8 cellular contexts compared by ENCODE assay signal in the genomic region with DNA sequence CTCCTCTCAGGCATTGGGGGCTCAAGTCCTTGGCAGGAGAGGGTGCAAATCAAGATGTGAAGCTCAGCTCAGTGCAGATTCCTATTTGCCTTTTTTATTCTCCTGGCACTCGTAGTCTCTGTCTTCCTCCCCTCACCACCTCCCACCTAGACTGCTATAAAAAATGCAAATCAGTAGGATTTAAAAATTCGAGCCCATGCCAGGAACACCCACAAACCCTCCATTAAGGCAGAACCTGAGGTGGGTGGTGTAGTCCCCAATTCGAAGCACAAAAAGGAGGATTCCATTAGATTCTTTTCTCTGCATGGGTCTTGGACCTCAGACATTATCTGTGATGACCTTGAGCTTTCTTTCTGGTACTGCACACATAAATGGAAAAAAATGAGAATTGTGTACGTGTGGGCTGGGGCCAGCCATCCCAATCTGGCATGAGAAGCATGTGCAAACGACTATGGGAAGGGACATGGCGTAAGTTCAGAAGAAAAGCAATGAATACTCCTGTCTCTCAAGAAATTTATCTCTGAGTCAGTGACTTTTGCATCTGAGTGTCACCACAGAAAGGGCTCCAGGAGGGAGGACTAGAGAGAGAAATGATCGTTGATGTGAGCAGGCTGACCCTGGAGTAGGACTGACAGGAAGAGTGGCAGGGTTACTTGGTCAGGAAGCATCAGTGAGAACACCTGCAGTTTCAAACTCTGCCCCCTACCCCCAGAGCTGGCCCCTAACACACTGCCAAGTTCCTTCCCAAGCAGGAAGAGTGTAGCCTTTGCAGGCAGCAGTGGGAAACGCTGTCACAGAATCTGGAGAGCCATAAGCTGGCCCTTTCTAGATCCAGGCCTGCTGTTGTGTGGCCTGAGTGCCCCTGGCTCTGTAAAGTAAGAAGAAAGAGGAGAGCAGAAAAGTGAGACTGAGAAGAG. TPM values are rescaled to one million over a fixed set of nuclear protein-coding genes. Genes with fewer than 3 reads are reported as not detected.
DNase-seq lines count a peak whose midpoint lies in the region; ATAC-seq, FAIRE-seq and TF ChIP-seq lines count a peak whose summit lies in the region.

No MANE protein-coding gene starts in this region.

- TF ChIP-seq POLR2A in GM12892 (IDR thresholded peaks at IDR 0.05; ENCODE audit: low read depth, low read length) = no peak

- no TSS peak for BruUV-seq in Caco-2 (replicated peaks; lab: Mats Ljungman, UMichigan)

- H3K27me3 ChIP-seq in Caco-2 (replicated peaks; ENCODE audit: control insufficient read depth, insufficient read depth, low read length) (no peaks in the 10 kb centered on the region), neuronal stem cell (ENCODE audit: control insufficient read depth in 3 of 3, insufficient read depth in 3 of 3, low read depth in 1 of 3, low read length in 3 of 3) (no peaks in the 10 kb centered on the region), small intestine (ENCODE audit: control insufficient read depth in 2 of 2, insufficient read depth in 2 of 2, low read length in 2 of 2) (no peaks in the 10 kb centered on the region)
- no peaks in the 10 kb centered on the region for H3K27me3 ChIP-seq in effector memory CD4-positive, alpha-beta T cell (replicated peaks; ENCODE audit: control insufficient read depth, insufficient read depth, low read length, poor library complexity, severe bottlenecking)

- H2AK5ac ChIP-seq in neuronal stem cell (ENCODE audit: low read depth, low read length) = peak overlapping the region; percentile 8

- H3K9me3 Mint-ChIP-seq in Caco-2 (ENCODE audit: unreplicated experiment) = no peaks in the 10 kb centered on the region

- no peak overlapping the region for H2BK5ac ChIP-seq in neuronal stem cell (ENCODE audit: low read length)

- no peaks in the 10 kb centered on the region for H3K36me3 ChIP-seq in Caco-2 (ENCODE audit: control insufficient read depth, insufficient read depth, low read length)
- H3K36me3 ChIP-seq in effector memory CD4-positive, alpha-beta T cell (ENCODE audit: control insufficient read depth, insufficient read depth, low read length) = no peaks in the 10 kb centered on the region
- peaks cover 0 to 3% of the 10 kb centered on the region in 2 donors for H3K36me3 ChIP-seq in neuronal stem cell (replicated peaks in 1 of 2; ENCODE audit: control insufficient read depth in 2 of 2, insufficient read depth in 2 of 2, low read length in 2 of 2)
- no peaks in the 10 kb centered on the region for H3K36me3 ChIP-seq in small intestine (ENCODE audit: control insufficient read depth in 2 of 2, insufficient read depth in 2 of 2, low read length in 2 of 2)

- peak in 1 of 2 experiments; percentile 6 for TF ChIP-seq CTCF in Caco-2 (IDR thresholded peaks at IDR 0.05; ENCODE audit: insufficient read depth in 1 of 2, low read depth in 1 of 2, low read length in 1 of 2, severe bottlenecking in 1 of 2, unreplicated experiment in 1 of 2)

- no peak overlapping the region for H3K4ac ChIP-seq in neuronal stem cell (ENCODE audit: low read length)

- peak overlapping the region; percentile 94 for H2AFZ ChIP-seq in neuronal stem cell (ENCODE audit: low read length)

- H2BK120ac ChIP-seq in neuronal stem cell (ENCODE audit: low read depth, low read length) = no peak overlapping the region

- no peak overlapping the region for H2BK12ac ChIP-seq in neuronal stem cell (ENCODE audit: low read length)

- H3K4me1 ChIP-seq in Caco-2 (peaks cover 4% of the 10 kb centered on the region), neuronal stem cell (ENCODE audit: control insufficient read depth in 2 of 2, insufficient read depth in 1 of 2, low read depth in 1 of 2, low read length in 2 of 2) (peaks cover 30 to 51% of the 10 kb centered on the region in 2 donors), small intestine (ENCODE audit: control insufficient read depth in 2 of 2, insufficient read depth in 1 of 2, low read depth in 1 of 2, low read length in 1 of 2) (peaks cover 0 to 4% of the 10 kb centered on the region in 2 donors)
- H3K4me1 ChIP-seq in effector memory CD4-positive, alpha-beta T cell (ENCODE audit: control insufficient read depth, insufficient read depth, low read length, poor library complexity, severe bottlenecking) = peaks cover 13% of the 10 kb centered on the region

- H3K4me3 Mint-ChIP-seq in Caco-2 (ENCODE audit: unreplicated experiment) = peak overlapping the region; percentile 79

- H4K8ac ChIP-seq in neuronal stem cell (ENCODE audit: low read depth, low read length) = no peak overlapping the region

- H3K9me3 ChIP-seq in Caco-2 (no peaks in the 10 kb centered on the region), neuronal stem cell (replicated peaks in 1 of 2; ENCODE audit: control insufficient read depth in 2 of 2, insufficient read depth in 1 of 2, low read depth in 1 of 2, low read length in 2 of 2) (no peaks in the 10 kb centered on the region), small intestine (ENCODE audit: control insufficient read depth, low read depth) (no peaks in the 10 kb centered on the region)
- H3K9me3 ChIP-seq in effector memory CD4-positive, alpha-beta T cell (ENCODE audit: control insufficient read depth, low read length) = no peaks in the 10 kb centered on the region

- H3K4me2 ChIP-seq in neuronal stem cell (ENCODE audit: insufficient read depth, low read length, poor library complexity, severe bottlenecking) = peak overlapping the region; percentile 98

- CTCF ChIA-PET in Caco-2 (lab: Charles Lee) = interaction anchor here (0.6 to 1.4 kb wide), 3 partner anchors 229 to 256 kb away, joined by 3 to 6 read pairs (median 3); no protein-coding TSS in a partner anchor

- H3K9ac ChIP-seq in neuronal stem cell (ENCODE audit: low read depth, low read length, poor library complexity) = peak overlapping the region; percentile 54

- H3K79me1 ChIP-seq in neuronal stem cell (ENCODE audit: low read depth, low read length) = peaks cover 4% of the 10 kb centered on the region

- H3K14ac ChIP-seq in neuronal stem cell (ENCODE audit: low read length) = no peak overlapping the region

- intact Hi-C loops in Caco-2 (cut with micrococcal nuclease; ENCODE audit: unreplicated experiment) = no loop called here

- no CpG with 5 or more reads among the region's 8 CpGs for WGBS in neuronal stem cell (ENCODE audit: extremely low coverage in 2 of 2, insufficient read length in 2 of 2, insufficient replicate concordance in 1 of 2), 2 donors
- WGBS in small intestine, 3 donors = 54 to 63% (median 55%) methylated on average over 8 of the region's 8 CpGs

- peak overlapping the region; percentile 22 for H3K18ac ChIP-seq in neuronal stem cell (ENCODE audit: low read length)

- DNase-seq in Caco-2 (no peak), NAMALWA (ENCODE audit: low spot score) (peak; percentile 36), neuronal stem cell (ENCODE audit: low spot score) (no peak), small intestine (no peak), GM12892 (ENCODE audit: insufficient read length) (no peak)
- DNase-seq in effector memory CD4-positive, alpha-beta T cell = no peak

- no peak overlapping the region for H4K91ac ChIP-seq in neuronal stem cell (ENCODE audit: low read depth, low read length, poor library complexity)

- no peaks in the 10 kb centered on the region for H3K27me3 Mint-ChIP-seq in Caco-2 (ENCODE audit: insufficient read depth, unreplicated experiment)

- H3K4me1 Mint-ChIP-seq in Caco-2 (ENCODE audit: low read depth, unreplicated experiment) = peaks cover 16% of the 10 kb centered on the region

- H3K4me3 ChIP-seq in Caco-2 (ENCODE audit: low read depth, low read length) (peak overlapping the region; percentile 56), neuronal stem cell (ENCODE audit: low read length in 2 of 2) (peak overlapping the region in 1 of 2 donors; percentile 55), small intestine (ENCODE audit: low read depth in 1 of 2, low read length in 2 of 2) (no peak overlapping the region)
- H3K4me3 ChIP-seq in effector memory CD4-positive, alpha-beta T cell (ENCODE audit: insufficient read depth, low read depth, low read length, poor library complexity, severe bottlenecking) = peak overlapping the region; percentile 88

- FAIRE-seq in small intestine (lab: Jason Lieb, UNC) = no peak
- FAIRE-seq in GM12892 (lab: Jason Lieb, UNC) = no peak

- H3K27ac Mint-ChIP-seq in Caco-2 (ENCODE audit: unreplicated experiment) = no peak overlapping the region

- POLR2A ChIA-PET in Caco-2 (lab: Charles Lee) = no interaction called here

- H3K23ac ChIP-seq in neuronal stem cell (ENCODE audit: low read depth, low read length, poor library complexity) = no peak overlapping the region

- peaks cover 16% of the 10 kb centered on the region for H3K36me3 Mint-ChIP-seq in Caco-2 (ENCODE audit: insufficient read depth, unreplicated experiment)

- no peak overlapping the region for H2BK15ac ChIP-seq in neuronal stem cell (ENCODE audit: low read length)

- H3K27ac ChIP-seq in effector memory CD4-positive, alpha-beta T cell (ENCODE audit: insufficient read depth, low read length, poor library complexity, severe bottlenecking) = no peak overlapping the region
- H3K27ac ChIP-seq in neuronal stem cell (replicated peaks; ENCODE audit: low read length) (no peak overlapping the region), small intestine (ENCODE audit: low read depth in 1 of 2, low read length in 1 of 2) (peak overlapping the region in 1 of 2 donors; percentile 36)

- no peak for ATAC-seq in HG03520 (IDR thresholded peaks at IDR 0.05; ENCODE audit: unreplicated experiment)
- no peak for ATAC-seq in HG03139 (IDR thresholded peaks at IDR 0.05; ENCODE audit: unreplicated experiment)

RNA-seq across cellular contexts. Expression of gene INKA2, which starts 1.7 kb away (rescaled TPM):
- total RNA-seq in Caco-2 (2022) = 5.8 and 8.5 TPM in 2 replicates
- polyA plus RNA-seq in neuronal stem cell (2013, experiment 1 of 2) = 2.6 TPM
- polyA plus RNA-seq in neuronal stem cell (2013, experiment 2 of 2) = 2.6 TPM
- 1 to 10 TPM in 1 of 3 donors, under 1 TPM in 2; 0.22 to 2.2 (median 0.27) TPM for polyA plus RNA-seq in small intestine
- polyA plus RNA-seq in GM12892 (2012; ENCODE audit: missing spikeins) = 1.3 TPM

RNA-seq across cellular contexts. Expression of gene DDX20, which starts 18.2 kb away (rescaled TPM):
- 10.4 and 11.6 TPM in 2 replicates for total RNA-seq in Caco-2 (2022)
- 11.3 TPM for polyA plus RNA-seq in neuronal stem cell (2013, experiment 1 of 2)
- 11.2 TPM for polyA plus RNA-seq in neuronal stem cell (2013, experiment 2 of 2)
- polyA plus RNA-seq in small intestine = 1 to 10 TPM; 3.0 to 6.1 (median 3.6) TPM
- polyA plus RNA-seq in GM12892 (2012; ENCODE audit: missing spikeins) = 10.1 TPM

Comparison
In these comparisons a context has a peak if more than half of its experiments do, and no peak if none do; other contexts are left out.
1. H3K4me3 ChIP-seq: peak in Caco-2 (single experiment) and effector memory CD4-positive, alpha-beta T cell (single experiment); none in small intestine (0 of 2).